In the genomic region with DNA sequence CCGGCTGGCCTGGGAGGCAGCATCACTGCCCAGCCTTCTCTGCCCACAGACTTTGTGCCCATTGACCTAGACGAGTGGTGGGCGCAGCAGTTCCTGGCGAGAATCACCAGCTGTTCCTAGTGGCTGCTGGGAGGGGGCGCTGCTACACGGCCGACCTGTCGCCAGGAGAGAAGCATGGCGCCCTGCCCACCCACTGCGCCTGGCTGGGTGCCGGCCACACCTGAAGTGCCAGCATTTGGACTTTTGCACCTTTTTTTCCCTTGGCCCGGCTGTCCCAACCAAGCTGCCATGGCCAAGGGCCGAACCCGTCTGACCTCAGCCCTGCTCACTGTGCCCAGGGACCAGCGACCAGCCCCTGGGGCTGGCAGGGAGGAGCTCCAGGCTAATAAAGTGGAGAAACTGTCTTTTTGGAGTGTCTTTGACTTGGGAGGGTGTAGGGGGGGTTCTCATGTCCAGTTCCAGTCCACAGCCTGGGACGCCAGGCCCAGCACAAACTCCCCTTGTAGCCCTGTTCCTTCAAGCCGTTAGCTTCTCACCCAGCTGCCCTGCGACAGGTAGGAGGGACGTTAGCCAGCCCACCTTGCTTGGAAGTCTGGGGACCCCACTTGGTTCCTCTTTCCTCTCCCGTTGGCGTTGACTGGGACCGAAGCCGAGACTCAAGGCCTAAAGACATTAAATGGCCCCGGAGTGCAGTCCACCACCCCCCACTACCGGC, we compare ENCODE assay signal across 6 cellular contexts. TPM values are rescaled to one million over a fixed set of nuclear protein-coding genes. Genes with fewer than 3 reads are reported as not detected.
DNase-seq lines count a peak whose midpoint lies in the region; ATAC-seq lines count a peak whose summit lies in the region.

No MANE protein-coding gene starts in this region.

- peak; percentile 38 for ATAC-seq in activated naive CD8-positive, alpha-beta T cell treated with anti-CD3 and anti-CD28 coated beads, Interleukin-2, amount 50 U/mL, for 24 hours
- ATAC-seq in GM18870 (IDR thresholded peaks at IDR 0.05; ENCODE audit: unreplicated experiment) (no peak), HG02678 (IDR thresholded peaks at IDR 0.05; ENCODE audit: unreplicated experiment) (no peak)

- H3K4me3 Mint-ChIP-seq in activated naive CD8-positive, alpha-beta T cell treated with anti-CD3 and anti-CD28 coated beads, Interleukin-2, amount 50 U/mL, for 24 hours: peak overlapping the region; percentile 83

- peaks cover 11% of the 10 kb centered on the region for H3K36me3 Mint-ChIP-seq in activated naive CD8-positive, alpha-beta T cell treated with anti-CD3 and anti-CD28 coated beads, Interleukin-2, amount 50 U/mL, for 24 hours (ENCODE audit: low read depth)

- H3K4me1 Mint-ChIP-seq in activated naive CD8-positive, alpha-beta T cell treated with anti-CD3 and anti-CD28 coated beads, Interleukin-2, amount 50 U/mL, for 24 hours: peaks cover 21% of the 10 kb centered on the region

- no peaks in the 10 kb centered on the region for H3K27me3 Mint-ChIP-seq in activated naive CD8-positive, alpha-beta T cell treated with anti-CD3 and anti-CD28 coated beads, Interleukin-2, amount 50 U/mL, for 24 hours

- H3K9me3 Mint-ChIP-seq in activated naive CD8-positive, alpha-beta T cell treated with anti-CD3 and anti-CD28 coated beads, Interleukin-2, amount 50 U/mL, for 24 hours: no peaks in the 10 kb centered on the region

- peak; percentile 37 for DNase-seq in DMS79 treated with DMSO at 0.1 percent for 48 hours (lab: John Stamatoyannopoulos, UW)
- peak; percentile 51 for DNase-seq in NCI-H146 (lab: John Stamatoyannopoulos, UW)
- DNase-seq in activated naive CD8-positive, alpha-beta T cell treated with anti-CD3 and anti-CD28 coated beads, Interleukin-2, amount 50 U/mL, for 24 hours: peak; percentile 75
- peak; percentile 75 for DNase-seq in mucosa of gallbladder (ENCODE audit: low spot score)

- H3K27ac Mint-ChIP-seq in activated naive CD8-positive, alpha-beta T cell treated with anti-CD3 and anti-CD28 coated beads, Interleukin-2, amount 50 U/mL, for 24 hours: peak overlapping the region; percentile 83

RNA-seq across cellular contexts. Expression of a gene that starts 0.9 kb away (rescaled TPM):
- total RNA-seq in mucosa of gallbladder: 62.4 TPM

RNA-seq across cellular contexts. Expression of a gene that starts 6.6 kb away (rescaled TPM):
- total RNA-seq in mucosa of gallbladder: 67.6 TPM

RNA-seq across cellular contexts. Expression of a gene that starts 12.1 kb away (rescaled TPM):
- total RNA-seq in mucosa of gallbladder: 69.3 TPM

RNA-seq across cellular contexts. Expression of a gene that starts 17.4 kb away (rescaled TPM):
- 1.7 TPM for total RNA-seq in mucosa of gallbladder

RNA-seq across cellular contexts. Expression of a gene that starts 19.7 kb away (rescaled TPM):
- 125 TPM for total RNA-seq in mucosa of gallbladder
